ENCODE assay signal across 1 cellular context in the genomic region with DNA sequence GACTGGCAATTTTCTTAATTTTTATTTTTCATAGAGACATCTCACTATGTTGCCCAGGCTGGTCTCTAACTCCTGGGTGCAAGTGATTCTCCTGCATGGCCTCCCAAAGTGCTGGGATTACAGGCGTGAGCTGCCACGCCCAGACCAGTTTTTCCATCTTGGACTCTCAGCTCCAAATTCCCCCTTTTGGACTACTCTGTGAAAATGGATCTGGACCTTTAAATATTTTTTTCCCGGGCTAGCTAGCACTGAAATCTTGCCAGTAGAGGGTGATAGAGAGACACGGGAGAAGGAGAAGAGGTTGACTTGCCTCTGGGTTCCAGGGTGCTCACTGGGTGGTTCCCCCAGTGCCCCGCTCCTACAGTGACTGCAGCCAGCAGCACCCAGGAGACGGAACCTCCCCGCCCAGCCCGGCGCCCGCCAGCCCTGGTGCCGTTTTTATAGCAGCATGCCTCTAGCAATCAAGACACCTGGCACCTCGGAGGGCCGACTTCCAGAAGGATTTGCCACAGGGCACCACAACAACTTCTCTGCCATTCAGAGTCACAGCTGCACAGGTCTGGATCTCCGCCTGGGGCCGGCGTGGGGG.
A peak's percentile ranks its signal among the peaks of the same experiment; 100 is the strongest.
TF ChIP-seq lines count a peak whose summit lies in the region.

No MANE protein-coding gene starts in this region.

TF ChIP-seq in K562, 482 proteins besides CTCF, POLR2A, EP300 and RAD21 (continued from another document):
- TF ChIP-seq, protein P1, sequence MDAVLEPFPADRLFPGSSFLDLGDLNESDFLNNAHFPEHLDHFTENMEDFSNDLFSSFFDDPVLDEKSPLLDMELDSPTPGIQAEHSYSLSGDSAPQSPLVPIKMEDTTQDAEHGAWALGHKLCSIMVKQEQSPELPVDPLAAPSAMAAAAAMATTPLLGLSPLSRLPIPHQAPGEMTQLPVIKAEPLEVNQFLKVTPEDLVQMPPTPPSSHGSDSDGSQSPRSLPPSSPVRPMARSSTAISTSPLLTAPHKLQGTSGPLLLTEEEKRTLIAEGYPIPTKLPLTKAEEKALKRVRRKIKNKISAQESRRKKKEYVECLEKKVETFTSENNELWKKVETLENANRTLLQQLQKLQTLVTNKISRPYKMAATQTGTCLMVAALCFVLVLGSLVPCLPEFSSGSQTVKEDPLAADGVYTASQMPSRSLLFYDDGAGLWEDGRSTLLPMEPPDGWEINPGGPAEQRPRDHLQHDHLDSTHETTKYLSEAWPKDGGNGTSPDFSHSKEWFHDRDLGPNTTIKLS (IDR thresholded peaks at IDR 0.05; ENCODE audit: borderline replicate concordance, low read depth): no peak
- TF ChIP-seq ZFP91 (CRISPR knock-in tag; IDR thresholded peaks at IDR 0.05) (peak; percentile 85), ZNF766 (CRISPR knock-in tag; conservative IDR thresholded peaks at IDR 0.05) (peak; percentile 94), RB1 (IDR thresholded peaks at IDR 0.05; ENCODE audit: low read depth) (peak; percentile 61), ZNF507 (tag; conservative IDR thresholded peaks at IDR 0.05) (no peak), NFE2 (IDR thresholded peaks at IDR 0.05; ENCODE audit: low read depth) (no peak), SMC3 (conservative IDR thresholded peaks at IDR 0.05; ENCODE audit: insufficient read depth, low read depth, low read length) (peak; percentile 52; the same call in 1 of the 2 replicates), STAG1 (CRISPR knock-in tag; IDR thresholded peaks at IDR 0.05; ENCODE audit: borderline replicate concordance) (0 out of 2 replicates have a peak, but pooled peaks have one; percentile 11), RBFOX2 (IDR thresholded peaks at IDR 0.05; ENCODE audit: low read depth, low read length) (no peak), NFRKB (IDR thresholded peaks at IDR 0.05; ENCODE audit: low read depth) (no peak), KLF16 (IDR thresholded peaks at IDR 0.05) (0 out of 2 replicates have a peak, but pooled peaks have one; percentile 34)
- TF ChIP-seq, protein P2, sequence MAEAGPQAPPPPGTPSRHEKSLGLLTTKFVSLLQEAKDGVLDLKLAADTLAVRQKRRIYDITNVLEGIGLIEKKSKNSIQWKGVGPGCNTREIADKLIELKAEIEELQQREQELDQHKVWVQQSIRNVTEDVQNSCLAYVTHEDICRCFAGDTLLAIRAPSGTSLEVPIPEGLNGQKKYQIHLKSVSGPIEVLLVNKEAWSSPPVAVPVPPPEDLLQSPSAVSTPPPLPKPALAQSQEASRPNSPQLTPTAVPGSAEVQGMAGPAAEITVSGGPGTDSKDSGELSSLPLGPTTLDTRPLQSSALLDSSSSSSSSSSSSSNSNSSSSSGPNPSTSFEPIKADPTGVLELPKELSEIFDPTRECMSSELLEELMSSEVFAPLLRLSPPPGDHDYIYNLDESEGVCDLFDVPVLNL (CRISPR knock-in tag; IDR thresholded peaks at IDR 0.05; ENCODE audit: low read depth): 0 out of 2 replicates have a peak, but pooled peaks have one; percentile 43
- TF ChIP-seq, protein P3, sequence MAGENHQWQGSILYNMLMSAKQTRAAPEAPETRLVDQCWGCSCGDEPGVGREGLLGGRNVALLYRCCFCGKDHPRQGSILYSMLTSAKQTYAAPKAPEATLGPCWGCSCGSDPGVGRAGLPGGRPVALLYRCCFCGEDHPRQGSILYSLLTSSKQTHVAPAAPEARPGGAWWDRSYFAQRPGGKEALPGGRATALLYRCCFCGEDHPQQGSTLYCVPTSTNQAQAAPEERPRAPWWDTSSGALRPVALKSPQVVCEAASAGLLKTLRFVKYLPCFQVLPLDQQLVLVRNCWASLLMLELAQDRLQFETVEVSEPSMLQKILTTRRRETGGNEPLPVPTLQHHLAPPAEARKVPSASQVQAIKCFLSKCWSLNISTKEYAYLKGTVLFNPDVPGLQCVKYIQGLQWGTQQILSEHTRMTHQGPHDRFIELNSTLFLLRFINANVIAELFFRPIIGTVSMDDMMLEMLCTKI (IDR thresholded peaks at IDR 0.05; ENCODE audit: partially characterized antibody): no peak
